Comparison of ENCODE assay signal across 8 cellular contexts in the genomic region with DNA sequence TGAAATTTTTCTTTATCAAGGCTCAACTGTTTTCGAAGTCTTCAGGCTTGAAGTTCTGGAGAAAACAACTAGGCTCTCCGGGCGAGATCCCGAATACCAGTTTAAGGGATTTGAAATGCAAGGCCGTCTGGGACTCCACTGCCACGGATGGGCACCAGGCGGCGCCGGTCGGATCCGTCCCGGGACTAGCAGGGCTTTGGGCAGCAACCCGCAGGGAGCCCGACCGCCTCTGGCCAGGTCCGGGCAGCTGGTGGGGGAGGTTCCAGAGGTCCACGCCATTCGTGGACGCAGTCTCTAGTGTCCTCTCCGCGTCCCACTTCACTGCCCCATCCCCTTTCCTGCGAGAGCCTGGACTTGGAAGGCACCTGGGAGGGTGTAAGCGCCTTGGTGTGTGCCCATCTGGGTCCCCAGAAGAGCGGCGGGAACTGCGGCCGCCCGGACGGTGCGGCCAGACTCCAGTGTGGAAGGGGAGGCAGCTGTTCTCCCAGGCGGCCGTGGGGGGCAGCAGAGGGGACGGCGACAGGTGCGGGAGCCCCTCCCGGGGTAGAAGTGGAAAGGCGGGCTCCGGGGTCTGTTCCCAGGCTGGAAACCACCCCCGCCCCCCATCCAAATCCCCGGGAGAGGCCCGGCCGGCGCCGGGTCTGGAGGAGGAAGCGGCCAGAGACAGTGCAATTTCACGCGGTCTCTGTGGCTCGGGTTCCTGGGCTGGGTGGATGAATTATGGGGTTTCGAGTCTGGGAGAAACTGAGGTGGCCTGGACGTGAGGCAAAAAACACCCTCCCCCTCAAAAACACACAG. TPM values are rescaled to one million over a fixed set of nuclear protein-coding genes. Genes with fewer than 3 reads are reported as not detected.
DNase-seq lines count a peak whose midpoint lies in the region; ATAC-seq and TF ChIP-seq lines count a peak whose summit lies in the region.

No MANE protein-coding gene starts in this region.

- 2% methylated on average over 48 of the region's 50 CpGs for WGBS in ectodermal cell, 2 experiments
- WGBS in lower leg skin, 2 donors = 1 to 2% methylated on average over 46 to 48 of the region's 50 CpGs

- DNase-seq in GM03348 (ENCODE audit: low spot score) (peak; percentile 90), NCI-H69 (lab: John Stamatoyannopoulos, UW) (peak; percentile 76), lower leg skin (ENCODE audit: low spot score in 2 of 2) (peak; percentile 84 to 97)
- peak; percentile 65 for DNase-seq in activated CD4-positive, alpha-beta memory T cell treated with anti-CD3 and anti-CD28 coated beads, Interleukin-2, amount 10 ng/mL, durations not matched to agents 7 days and 5 days
- DNase-seq in stimulated activated CD4-positive, alpha-beta T cell treated with anti-CD3 and anti-CD28 coated beads, Interleukin-4, amount 100 ng/mL, for 4 hours = peak; percentile 27 to 45

- peak overlapping the region; percentile 50 for H3K27ac ChIP-seq in ectodermal cell (ENCODE audit: insufficient read depth, low read depth, low read length, poor library complexity, severe bottlenecking)

- POLR2A ChIA-PET in activated CD4-positive, alpha-beta memory T cell treated with anti-CD3 and anti-CD28 coated beads, Interleukin-2, amount 10 ng/mL, durations not matched to agents 7 days and 5 days (lab: Charles Lee) = interaction anchor here (0.6 to 4.5 kb wide), 5 partner anchors 16 to 385 kb away, joined by 3 to 36 read pairs (median 3); a partner anchor contains a TSS

- ATAC-seq in HG02884 (IDR thresholded peaks at IDR 0.05; ENCODE audit: unreplicated experiment) (peak; percentile 55), GM18858 (IDR thresholded peaks at IDR 0.05; ENCODE audit: unreplicated experiment) (no peak)

- H3K4me3 ChIP-seq in ectodermal cell (ENCODE audit: insufficient read depth, low read depth, low read length) = peak overlapping the region; percentile 44
- H3K4me3 ChIP-seq in lower leg skin (ENCODE audit: low read depth, poor library complexity, severe bottlenecking) = peak overlapping the region; percentile 50

- TF ChIP-seq POLR2A in lower leg skin (IDR thresholded peaks at IDR 0.05) = no peak

- H3K36me3 Mint-ChIP-seq in activated CD4-positive, alpha-beta memory T cell treated with anti-CD3 and anti-CD28 coated beads, Interleukin-2, amount 10 ng/mL, durations not matched to agents 7 days and 5 days (ENCODE audit: low read depth) = no peaks in the 10 kb centered on the region

- CTCF ChIA-PET in activated CD4-positive, alpha-beta memory T cell treated with anti-CD3 and anti-CD28 coated beads, Interleukin-2, amount 10 ng/mL, durations not matched to agents 7 days and 5 days (lab: Charles Lee) = interaction anchor here (0.8 to 7.3 kb wide), 10 partner anchors 9 to 105 kb away, joined by 3 to 60 read pairs (median 4); a partner anchor contains a TSS

- peaks cover 5% of the 10 kb centered on the region for H3K4me1 ChIP-seq in ectodermal cell (ENCODE audit: control insufficient read depth, insufficient read depth, low read length)

- no peaks in the 10 kb centered on the region for H3K36me3 ChIP-seq in ectodermal cell (ENCODE audit: control insufficient read depth, insufficient read depth, low read length)

- peaks cover 25% of the 10 kb centered on the region for H3K27me3 ChIP-seq in ectodermal cell (ENCODE audit: control insufficient read depth, insufficient read depth, low read length, poor library complexity, severe bottlenecking)

- H3K9me3 Mint-ChIP-seq in activated CD4-positive, alpha-beta memory T cell treated with anti-CD3 and anti-CD28 coated beads, Interleukin-2, amount 10 ng/mL, durations not matched to agents 7 days and 5 days = no peaks in the 10 kb centered on the region

- H3K27me3 Mint-ChIP-seq in activated CD4-positive, alpha-beta memory T cell treated with anti-CD3 and anti-CD28 coated beads, Interleukin-2, amount 10 ng/mL, durations not matched to agents 7 days and 5 days = peaks cover 31% of the 10 kb centered on the region

- peak overlapping the region; percentile 74 for H3K4me3 Mint-ChIP-seq in activated CD4-positive, alpha-beta memory T cell treated with anti-CD3 and anti-CD28 coated beads, Interleukin-2, amount 10 ng/mL, durations not matched to agents 7 days and 5 days

- intact Hi-C loops in lower leg skin (cut with DNase I; ENCODE audit: low total_unique reads) = no loop called here

- H3K9me3 ChIP-seq in ectodermal cell (ENCODE audit: control insufficient read depth, low read length) = no peaks in the 10 kb centered on the region

- peak in 1 of 3 donors; percentile 76 for TF ChIP-seq CTCF in lower leg skin (IDR thresholded peaks at IDR 0.05)

- H3K4me1 Mint-ChIP-seq in activated CD4-positive, alpha-beta memory T cell treated with anti-CD3 and anti-CD28 coated beads, Interleukin-2, amount 10 ng/mL, durations not matched to agents 7 days and 5 days = peaks cover 15% of the 10 kb centered on the region

- H3K27ac Mint-ChIP-seq in activated CD4-positive, alpha-beta memory T cell treated with anti-CD3 and anti-CD28 coated beads, Interleukin-2, amount 10 ng/mL, durations not matched to agents 7 days and 5 days = no peak overlapping the region

RNA-seq across cellular contexts. Expression of a gene that starts 0.8 kb away (rescaled TPM):
- total RNA-seq in activated CD4-positive, alpha-beta memory T cell treated with anti-CD3 and anti-CD28 coated beads, Interleukin-2, amount 10 ng/mL, durations not matched to agents 7 days and 5 days = 1 to 10 TPM; 2.3 to 2.5 TPM
- 21.4 TPM for polyA plus RNA-seq in ectodermal cell (2013, experiment 1 of 4)
- 24.4 TPM for polyA plus RNA-seq in ectodermal cell (2013, experiment 2 of 4)
- polyA plus RNA-seq in ectodermal cell (2013, experiment 3 of 4) = 14.6 TPM
- polyA plus RNA-seq in ectodermal cell (2013, experiment 4 of 4) = 16.4 TPM
- 100 to 1,000 TPM; 177 to 209 (median 202) TPM for total RNA-seq in lower leg skin

RNA-seq across cellular contexts. Expression of a gene that starts 25.2 kb away (rescaled TPM):
- 100 to 1,000 TPM; 242 to 243 TPM for total RNA-seq in activated CD4-positive, alpha-beta memory T cell treated with anti-CD3 and anti-CD28 coated beads, Interleukin-2, amount 10 ng/mL, durations not matched to agents 7 days and 5 days
- 203 TPM for polyA plus RNA-seq in ectodermal cell (2013, experiment 1 of 4)
- polyA plus RNA-seq in ectodermal cell (2013, experiment 2 of 4) = 183 TPM
- 154 TPM for polyA plus RNA-seq in ectodermal cell (2013, experiment 3 of 4)
- polyA plus RNA-seq in ectodermal cell (2013, experiment 4 of 4) = 157 TPM
- total RNA-seq in lower leg skin = 100 to 1,000 TPM; 118 to 201 (median 130) TPM

RNA-seq across cellular contexts. Expression of a gene that starts 37.3 kb away (rescaled TPM):
- 1,000 to 10,000 TPM; 3,981 to 4,002 TPM for total RNA-seq in activated CD4-positive, alpha-beta memory T cell treated with anti-CD3 and anti-CD28 coated beads, Interleukin-2, amount 10 ng/mL, durations not matched to agents 7 days and 5 days
- polyA plus RNA-seq in ectodermal cell (2013, experiment 1 of 4) = 5,286 TPM
- 4,827 TPM for polyA plus RNA-seq in ectodermal cell (2013, experiment 2 of 4)
- 5,429 TPM for polyA plus RNA-seq in ectodermal cell (2013, experiment 3 of 4)
- 6,034 TPM for polyA plus RNA-seq in ectodermal cell (2013, experiment 4 of 4)
- total RNA-seq in lower leg skin = 1,000 to 10,000 TPM; 3,201 to 5,967 (median 4,725) TPM

RNA-seq across cellular contexts. Expression of a gene that starts 37.4 kb away (rescaled TPM):
- total RNA-seq in activated CD4-positive, alpha-beta memory T cell treated with anti-CD3 and anti-CD28 coated beads, Interleukin-2, amount 10 ng/mL, durations not matched to agents 7 days and 5 days = 10 to 100 TPM; 30.4 to 35.0 TPM
- 1,334 TPM for polyA plus RNA-seq in ectodermal cell (2013, experiment 1 of 4)
- 1,335 TPM for polyA plus RNA-seq in ectodermal cell (2013, experiment 2 of 4)
- polyA plus RNA-seq in ectodermal cell (2013, experiment 3 of 4) = 2,263 TPM
- polyA plus RNA-seq in ectodermal cell (2013, experiment 4 of 4) = 2,496 TPM
- total RNA-seq in lower leg skin = 1,000 to 10,000 TPM in 1 of 4 donors, 100 to 1,000 TPM in 3; 390 to 2,886 (median 552) TPM

RNA-seq across cellular contexts. Expression of a gene that starts 38.9 kb away (rescaled TPM):
- 10 to 100 TPM in 1 of 2 experiments, 1 to 10 TPM in 1; 8.0 to 10.3 TPM for total RNA-seq in activated CD4-positive, alpha-beta memory T cell treated with anti-CD3 and anti-CD28 coated beads, Interleukin-2, amount 10 ng/mL, durations not matched to agents 7 days and 5 days
- polyA plus RNA-seq in ectodermal cell (2013, experiment 1 of 4) = 8.6 TPM
- 7.2 TPM for polyA plus RNA-seq in ectodermal cell (2013, experiment 2 of 4)
- 5.1 TPM for polyA plus RNA-seq in ectodermal cell (2013, experiment 3 of 4)
- 5.5 TPM for polyA plus RNA-seq in ectodermal cell (2013, experiment 4 of 4)
- 1 to 10 TPM; 3.4 to 4.4 (median 3.7) TPM for total RNA-seq in lower leg skin

Comparison
In these comparisons a context has a peak if more than half of its experiments do, and no peak if none do; other contexts are left out.
1. DNase-seq: peak in every context shown above with its lines; median percentile 90 in lower leg skin; 90 in GM03348; 76 in NCI-H69; 65 in activated CD4-positive, alpha-beta memory T cell treated with anti-CD3 and anti-CD28 coated beads, Interleukin-2, amount 10 ng/mL, durations not matched to agents 7 days and 5 days; 36 in stimulated activated CD4-positive, alpha-beta T cell treated with anti-CD3 and anti-CD28 coated beads, Interleukin-4, amount 100 ng/mL, for 4 hours.
2. RNA of a gene that starts 0.8 kb away (total RNA-seq): 177 to 209 TPM in lower leg skin; 2.3 to 2.5 TPM in activated CD4-positive, alpha-beta memory T cell treated with anti-CD3 and anti-CD28 coated beads, Interleukin-2, amount 10 ng/mL, durations not matched to agents 7 days and 5 days; every median in the first group is over 10 times any median in the second.